6 cellular contexts compared by ENCODE assay signal in genomic region chr10:47957158-47957557, GRCh38. TPM values are rescaled to one million over a fixed set of nuclear protein-coding genes. Genes with fewer than 3 reads are reported as not detected.
"Had no signal": no experiment of that assay in that cellular context is flagged by ENCODE, and none has a peak within 500 bp of the region (broad histone marks: within the 10 kb centered on the region; RNA-seq: fewer than 3 reads in every experiment).

No MANE protein-coding gene starts in this region.

RNA-seq across cellular contexts. Expression of gene NPY4R2, which starts 38.7 kb away (rescaled TPM):
- total RNA-seq: HT-29, LHCN-M2, MCF 10A, OCI-LY7, PC-3 had no signal

RNA-seq across cellular contexts. Expression of gene FAM25C, which starts 42.4 kb away (rescaled TPM):
- total RNA-seq: HT-29, LHCN-M2, MCF 10A, OCI-LY7, PC-3, SJSA1 had no signal
